In genomic region chr6:141110486-141110885, GRCh38 we compare ENCODE assay signal across 12 cellular contexts.
DNase-seq lines count a peak whose midpoint lies in the region; ATAC-seq, FAIRE-seq and TF ChIP-seq lines count a peak whose summit lies in the region.
"Had no signal": no experiment of that assay in that cellular context is flagged by ENCODE, and none has a peak within 500 bp of the region (broad histone marks: within the 10 kb centered on the region; RNA-seq: fewer than 3 reads in every experiment).

No MANE protein-coding gene starts in this region.

- no peak overlapping the region for H3K27ac Mint-ChIP-seq in CD4-positive, alpha-beta memory T cell
- H3K27ac Mint-ChIP-seq: activated naive CD4-positive, alpha-beta T cell treated with anti-CD3 and anti-CD28 coated beads for 36 hours had no signal

- intact Hi-C loops in CD4-positive, alpha-beta memory T cell (cut with micrococcal nuclease): no loop called here
- intact Hi-C loops in HepG2 (cut with micrococcal nuclease; ENCODE audit: unreplicated experiment): no loop called here

- CTCF ChIA-PET in CD4-positive, alpha-beta memory T cell (lab: Charles Lee; ENCODE audit: partially characterized antibody): no interaction called here
- CTCF ChIA-PET in HepG2 (lab: Yijun Ruan, JAX; ENCODE audit: low intra/inter-chr PET ratio, low total read pairs): no interaction called here

- no TSS peak for BruUV-seq in HepG2 (replicated peaks; lab: Mats Ljungman, UMichigan)

- 35% methylated on average over 2 of the region's 2 CpGs for WGBS in HepG2 (ENCODE audit: low lambda C conversion rate)

- no peaks in the 10 kb centered on the region for H3K9me3 ChIP-seq in CD4-positive, alpha-beta memory T cell (ENCODE audit: control insufficient read depth in 1 of 2, low read length in 2 of 2)
- H3K9me3 ChIP-seq in Peyer's patch: no peaks in the 10 kb centered on the region
- no peaks in the 10 kb centered on the region for H3K9me3 ChIP-seq in HepG2 (ENCODE audit: low read length)

- TF ChIP-seq CTCF in cardiac fibroblast (IDR thresholded peaks at IDR 0.05; ENCODE audit: low read depth, low read length): no peak
- TF ChIP-seq CTCF in Peyer's patch (IDR thresholded peaks at IDR 0.05): no peak
- no peak for TF ChIP-seq CTCF in HepG2 (CRISPR knock-in tag; IDR thresholded peaks at IDR 0.05)

- no peaks in the 10 kb centered on the region for H4K20me1 ChIP-seq in HepG2 (ENCODE audit: insufficient read depth, low read length)

- no peaks in the 10 kb centered on the region for H3K4me1 ChIP-seq in CD4-positive, alpha-beta memory T cell (ENCODE audit: insufficient read depth, low read length)
- H3K4me1 ChIP-seq in Peyer's patch: no peaks in the 10 kb centered on the region
- no peaks in the 10 kb centered on the region for H3K4me1 ChIP-seq in HepG2 (ENCODE audit: insufficient read depth, low read length)

- H3K4me3 ChIP-seq in cardiac fibroblast (replicated peaks in 1 of 2; ENCODE audit: low read depth in 2 of 2, low read length in 2 of 2) (no peak overlapping the region), Peyer's patch (no peak overlapping the region), HepG2 (replicated peaks in 1 of 3; ENCODE audit: insufficient read depth in 1 of 3, low read depth in 2 of 3, low read length in 3 of 3) (no peak overlapping the region)
- H3K4me3 ChIP-seq in CD4-positive, alpha-beta memory T cell (ENCODE audit: low read length in 2 of 2): no peak overlapping the region

- DNase-seq in AG08395 (ENCODE audit: low spot score): peak; percentile 68
- DNase-seq in HT1080 (ENCODE audit: low read depth): peak; percentile 24
- DNase-seq in cardiac fibroblast (ENCODE audit: low read depth in 2 of 2): peak; percentile 61 to 88
- peak; percentile 19 for DNase-seq in inferior parietal cortex (ENCODE audit: extremely low spot score)
- no peak for DNase-seq in CD4-positive, alpha-beta memory T cell
- no peak for DNase-seq in Peyer's patch
- no peak for DNase-seq in stimulated activated CD4-positive, alpha-beta T cell treated with anti-CD3 and anti-CD28 coated beads, Interleukin-4, amount 100 ng/mL, for 24 hours
- no peak for DNase-seq in HepG2 (ENCODE audit: low spot score)
- DNase-seq: activated naive CD4-positive, alpha-beta T cell treated with anti-CD3 and anti-CD28 coated beads for 36 hours; midbrain; NCI-H2029; NCI-H774 had no signal

- ATAC-seq in HepG2: no peak

- H3K36me3 Mint-ChIP-seq in CD4-positive, alpha-beta memory T cell: no peaks in the 10 kb centered on the region

- POLR2A ChIA-PET in CD4-positive, alpha-beta memory T cell (lab: Charles Lee; ENCODE audit: partially characterized antibody): no interaction called here
- POLR2A ChIA-PET in HepG2 (lab: Yijun Ruan, JAX): no interaction called here

- H3K27me3 ChIP-seq in CD4-positive, alpha-beta memory T cell (ENCODE audit: insufficient read depth, low read length): no peaks in the 10 kb centered on the region
- H3K27me3 ChIP-seq in Peyer's patch (no peaks in the 10 kb centered on the region), HepG2 (ENCODE audit: control insufficient read depth in 1 of 2, insufficient read depth in 2 of 2, low read length in 2 of 2) (no peaks in the 10 kb centered on the region; a peak in 1 of 5 replicates)

- H3K27me3 Mint-ChIP-seq in CD4-positive, alpha-beta memory T cell: peaks cover 1 to 2% of the 10 kb centered on the region in 2 donors

- no peaks in the 10 kb centered on the region for H3K36me3 ChIP-seq in CD4-positive, alpha-beta memory T cell (ENCODE audit: insufficient read depth, low read length)
- H3K36me3 ChIP-seq in Peyer's patch (no peaks in the 10 kb centered on the region), HepG2 (replicated peaks in 1 of 2; ENCODE audit: control insufficient read depth in 1 of 2, insufficient read depth in 2 of 2, low read length in 2 of 2) (no peaks in the 10 kb centered on the region)

- H3K4me3 Mint-ChIP-seq in CD4-positive, alpha-beta memory T cell: no peak overlapping the region
- H3K4me3 Mint-ChIP-seq: activated naive CD4-positive, alpha-beta T cell treated with anti-CD3 and anti-CD28 coated beads for 36 hours had no signal

- FAIRE-seq in HepG2 (lab: Jason Lieb, UNC): no peak

- H3K9ac ChIP-seq in HepG2 (ENCODE audit: insufficient read depth, low read depth, low read length): no peak overlapping the region

- no peak for TF ChIP-seq POLR2A in Peyer's patch (IDR thresholded peaks at IDR 0.05)
- no peak for TF ChIP-seq POLR2A in HepG2 (IDR thresholded peaks at IDR 0.05; ENCODE audit: insufficient read depth in 1 of 2, low read depth in 2 of 2, low read length in 2 of 2)

- no peak overlapping the region for H3K27ac ChIP-seq in CD4-positive, alpha-beta memory T cell (ENCODE audit: low read depth, low read length)
- H3K27ac ChIP-seq in Peyer's patch (no peak overlapping the region), HepG2 (ENCODE audit: extremely low read length, insufficient read depth, low read length) (no peak overlapping the region)

- no peaks in the 10 kb centered on the region for H3K79me2 ChIP-seq in HepG2 (ENCODE audit: insufficient read depth, low read length)

- no peaks in the 10 kb centered on the region for H3K9me3 Mint-ChIP-seq in CD4-positive, alpha-beta memory T cell
- H3K9me3 Mint-ChIP-seq: activated naive CD4-positive, alpha-beta T cell treated with anti-CD3 and anti-CD28 coated beads for 36 hours had no signal

- TF ChIP-seq RAD21 in HepG2 (CRISPR knock-in tag; IDR thresholded peaks at IDR 0.05): no peak

- H2AFZ ChIP-seq in HepG2 (ENCODE audit: low read length): no peak overlapping the region

- H3K4me2 ChIP-seq in HepG2 (ENCODE audit: low read depth, low read length): no peak overlapping the region

- no peaks in the 10 kb centered on the region for H3K4me1 Mint-ChIP-seq in CD4-positive, alpha-beta memory T cell

- in situ Hi-C loops in HepG2 (cut with HindIII; ENCODE audit: extremely low pct_ligation_motif_present, low pct_unique_long_range_greater_than_20kb): no loop called here

- TF ChIP-seq EP300 in HepG2 (IDR thresholded peaks at IDR 0.05; ENCODE audit: low read depth in 2 of 2, low read length in 2 of 2) (no peak), HepG2 (CRISPR knock-in tag; IDR thresholded peaks at IDR 0.05; ENCODE audit: borderline replicate concordance) (no peak)

TF ChIP-seq in HepG2, 621 proteins besides CTCF, POLR2A, EP300 and RAD21 (continues in another document):
- no peak for TF ChIP-seq ZNF777 (CRISPR knock-in tag; IDR thresholded peaks at IDR 0.05)
- TF ChIP-seq RARG (CRISPR knock-in tag; IDR thresholded peaks at IDR 0.05; ENCODE audit: low read depth): no peak
- no peak for TF ChIP-seq NFIB (CRISPR knock-in tag; IDR thresholded peaks at IDR 0.05; ENCODE audit: borderline replicate concordance)
- no peak for TF ChIP-seq GMEB2 (CRISPR knock-in tag; IDR thresholded peaks at IDR 0.05; ENCODE audit: low read depth)
- no peak for TF ChIP-seq PAXIP1 (CRISPR knock-in tag; conservative IDR thresholded peaks at IDR 0.05)
- no peak for TF ChIP-seq ZNF350 (CRISPR knock-in tag; IDR thresholded peaks at IDR 0.05; ENCODE audit: borderline replicate concordance, low read depth)
- no peak for TF ChIP-seq TRAFD1 (CRISPR knock-in tag; IDR thresholded peaks at IDR 0.05; ENCODE audit: borderline replicate concordance)
- no peak for TF ChIP-seq ZNF468 (CRISPR knock-in tag; IDR thresholded peaks at IDR 0.05)

Comparison
In these comparisons a context has a peak if more than half of its experiments do, and no peak if none do; other contexts are left out.
1. DNase-seq: peak in AG08395 (single experiment), HT1080 (single experiment), cardiac fibroblast (2 of 2) and inferior parietal cortex (single experiment); none in CD4-positive, alpha-beta memory T cell (0 of 5), Peyer's patch (0 of 3), stimulated activated CD4-positive, alpha-beta T cell treated with anti-CD3 and anti-CD28 coated beads, Interleukin-4, amount 100 ng/mL, for 24 hours (single experiment) and HepG2 (single experiment).